15 cellular contexts compared by ENCODE assay signal in the genomic region with DNA sequence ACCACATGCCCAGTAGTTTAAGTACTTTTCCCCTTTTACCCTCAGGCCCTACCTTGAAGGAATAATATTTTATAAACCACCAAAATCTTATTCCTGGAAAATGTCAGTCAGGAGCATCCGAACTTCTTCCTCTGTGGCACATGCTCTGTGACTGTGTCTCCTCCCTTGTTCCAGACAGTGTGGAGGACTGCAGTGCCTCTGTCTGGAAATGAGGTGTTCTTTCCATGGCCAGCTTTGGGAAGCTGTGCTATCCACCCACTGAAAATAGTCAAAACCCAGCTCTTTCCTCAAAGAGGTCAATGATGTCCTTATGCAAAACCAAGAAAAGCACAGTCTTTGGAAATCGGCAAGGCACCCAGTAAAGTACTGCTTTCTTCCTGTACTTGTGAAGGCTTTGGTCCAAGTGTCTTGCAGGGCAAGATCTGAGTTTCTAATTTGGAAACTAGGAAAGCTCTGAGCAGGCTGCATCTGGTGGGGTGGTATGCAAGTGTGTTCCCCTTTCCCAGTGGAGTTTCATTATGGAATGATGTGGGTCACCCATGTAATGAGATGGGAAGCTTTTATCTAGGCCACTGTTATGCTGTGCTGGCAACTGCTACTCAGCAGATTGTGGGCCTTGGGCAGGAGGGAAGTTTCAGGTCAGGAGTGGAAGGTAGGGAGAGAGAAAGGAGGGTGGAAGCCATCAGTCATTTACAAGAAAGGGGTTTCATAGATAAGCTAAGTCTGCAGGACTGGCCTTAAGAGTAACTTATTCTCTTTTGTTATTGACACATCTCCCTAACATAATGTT. TPM values are rescaled to one million over a fixed set of nuclear protein-coding genes. Genes with fewer than 3 reads are reported as not detected.
DNase-seq lines count a peak whose midpoint lies in the region; ATAC-seq, FAIRE-seq and TF ChIP-seq lines count a peak whose summit lies in the region.
"Had no signal": no experiment of that assay in that cellular context is flagged by ENCODE, and none has a peak within 500 bp of the region (broad histone marks: within the 10 kb centered on the region; RNA-seq: fewer than 3 reads in every experiment).

No MANE protein-coding gene starts in this region.

- H4K20me1 ChIP-seq in K562 (replicated peaks; ENCODE audit: control insufficient read depth, insufficient read depth, low read length) = no peaks in the 10 kb centered on the region; the same call in 1 of the 2 replicates

- no peak for TF ChIP-seq POLR2A in K562 (conservative IDR thresholded peaks at IDR 0.05)

- no peak for TF ChIP-seq EP300 in K562 (IDR thresholded peaks at IDR 0.05; ENCODE audit: low read length)

- no peak for ATAC-seq in CD8-positive, alpha-beta T cell
- no peak for ATAC-seq in K562
- no peak for ATAC-seq in naive thymus-derived CD4-positive, alpha-beta T cell
- no peak for ATAC-seq in aorta (ENCODE audit: low FRiP score)
- ATAC-seq: activated naive CD4-positive, alpha-beta T cell treated with anti-CD3 and anti-CD28 coated beads, Interleukin-2, amount 50 U/mL, for 72 hours; gastroesophageal sphincter had no signal

- BruUV-seq in K562 (replicated peaks; lab: Mats Ljungman, UMichigan) = no TSS peak

- peaks cover 68% of the 10 kb centered on the region for H3K36me3 Mint-ChIP-seq in CD8-positive, alpha-beta T cell
- peaks cover 17 to 75% (median 40%) of the 10 kb centered on the region in 5 donors for H3K36me3 Mint-ChIP-seq in naive thymus-derived CD4-positive, alpha-beta T cell

- H3K9me1 ChIP-seq in K562 (ENCODE audit: control insufficient read depth, insufficient read depth, low read length) = peaks cover 2% of the 10 kb centered on the region

- no peak overlapping the region for H3K27ac ChIP-seq in CD8-positive, alpha-beta T cell (ENCODE audit: low read depth, low read length)
- H3K27ac ChIP-seq in K562 (ENCODE audit: extremely low read depth, low read depth, low read length) = no peak overlapping the region
- no peak overlapping the region for H3K27ac ChIP-seq in naive thymus-derived CD4-positive, alpha-beta T cell (ENCODE audit: low read depth, low read length)
- no peak overlapping the region for H3K27ac ChIP-seq in aorta (ENCODE audit: low read depth in 1 of 2, low read length in 2 of 2)

- FAIRE-seq in GM19239 (lab: Jason Lieb, UNC) = peak; percentile 28
- FAIRE-seq in K562 (lab: Jason Lieb, UNC) = no peak

- peak overlapping the region; percentile 88 for H3K27ac Mint-ChIP-seq in CD8-positive, alpha-beta T cell
- peak overlapping the region; percentile 19 to 94 (median 73) for H3K27ac Mint-ChIP-seq in naive thymus-derived CD4-positive, alpha-beta T cell
- H3K27ac Mint-ChIP-seq: HFFc6 had no signal

- POLR2A ChIA-PET in CD8-positive, alpha-beta T cell (lab: Charles Lee) = interaction anchor here (1.1 kb wide), 1 partner anchor 31 kb away, joined by 3 read pairs; no protein-coding TSS in a partner anchor
- POLR2A ChIA-PET in K562 (lab: Yijun Ruan, JAX) = interaction anchor here (0.6 to 3.5 kb wide), 4 partner anchors 9 to 374 kb away, joined by 3 to 24 read pairs (median 3); no protein-coding TSS in a partner anchor
- POLR2A ChIA-PET in naive thymus-derived CD4-positive, alpha-beta T cell (lab: Charles Lee) = interaction anchor here (0.7 to 2.5 kb wide), 5 partner anchors 14 to 78 kb away, joined by 3 to 11 read pairs (median 4); no protein-coding TSS in a partner anchor

- H3K4me1 Mint-ChIP-seq in CD8-positive, alpha-beta T cell (ENCODE audit: low read depth) = peaks cover 98% of the 10 kb centered on the region
- peaks cover 77 to 100% (median 98%) of the 10 kb centered on the region in 7 donors for H3K4me1 Mint-ChIP-seq in naive thymus-derived CD4-positive, alpha-beta T cell

- no peaks in the 10 kb centered on the region for H3K9me3 Mint-ChIP-seq in CD8-positive, alpha-beta T cell
- no peaks in the 10 kb centered on the region for H3K9me3 Mint-ChIP-seq in naive thymus-derived CD4-positive, alpha-beta T cell
- H3K9me3 Mint-ChIP-seq: HFFc6 had no signal

- peaks cover 4% of the 10 kb centered on the region; the same call in 1 of the 3 replicates for H3K79me2 ChIP-seq in K562 (ENCODE audit: control insufficient read depth, insufficient read depth, low read length)

- H3K9ac ChIP-seq in K562 (ENCODE audit: insufficient read depth in 1 of 2, low read depth in 2 of 2, low read length in 2 of 2) = no peak overlapping the region

- no peak for TF ChIP-seq CTCF in CD8-positive, alpha-beta T cell (IDR thresholded peaks at IDR 0.05)
- no peak for TF ChIP-seq CTCF in K562 (IDR thresholded peaks at IDR 0.05 in 2 of 3, conservative IDR thresholded peaks at IDR 0.05 in 1 of 3; ENCODE audit: insufficient read depth in 2 of 3, low read depth in 1 of 3, low read length in 3 of 3)

- no peak overlapping the region for H2AFZ ChIP-seq in K562 (ENCODE audit: low read depth, low read length)

- peaks cover 91% of the 10 kb centered on the region for H3K4me1 ChIP-seq in CD8-positive, alpha-beta T cell (ENCODE audit: insufficient read depth, low read length)
- H3K4me1 ChIP-seq in K562 (replicated peaks in 1 of 2; ENCODE audit: control insufficient read depth in 2 of 2, insufficient read depth in 2 of 2, low read length in 2 of 2) = peaks cover 17 to 49% of the 10 kb centered on the region in 2 experiments; a peak in 4 of 5 replicates
- peaks cover 83 to 92% of the 10 kb centered on the region in 2 donors for H3K4me1 ChIP-seq in naive thymus-derived CD4-positive, alpha-beta T cell (ENCODE audit: control insufficient read depth in 2 of 2, insufficient read depth in 2 of 2, low read length in 2 of 2)
- no peaks in the 10 kb centered on the region for H3K4me1 ChIP-seq in aorta (ENCODE audit: control insufficient read depth in 1 of 2, insufficient read depth in 2 of 2, low read length in 2 of 2)

- no peak for DNase-seq in CD8-positive, alpha-beta T cell
- DNase-seq in GM19239 (ENCODE audit: insufficient read length, low spot score) = no peak
- DNase-seq in K562 (ENCODE audit: extremely low read depth in 1 of 4, low spot score in 3 of 4) = no peak
- no peak for DNase-seq in naive thymus-derived CD4-positive, alpha-beta T cell
- DNase-seq in NK-92 (lab: John Stamatoyannopoulos, UW; ENCODE audit: unreplicated experiment) = no peak
- DNase-seq in aorta = no peak
- DNase-seq in NOMO-1 treated with DMSO at 0.1 percent for 48 hours (lab: John Stamatoyannopoulos, UW; ENCODE audit: unreplicated experiment) = no peak
- DNase-seq: central memory CD4-positive, alpha-beta T cell; HFFc6; IMR-90; NCI-H1092; NCI-H82; stomach had no signal

- intact Hi-C loops in CD8-positive, alpha-beta T cell (cut with DNase I, micrococcal nuclease) = loop anchor here in 1 of 2 experiments (5.0 kb wide), 1 partner anchor 164 kb away; a partner anchor contains a TSS
- intact Hi-C loops in K562 (cut with micrococcal nuclease) (no loop called here), aorta (cut with DNase I) (no loop called here)
- intact Hi-C loops in naive thymus-derived CD4-positive, alpha-beta T cell (cut with micrococcal nuclease) = no loop called here

- H3K4me3 Mint-ChIP-seq in CD8-positive, alpha-beta T cell = peak overlapping the region; percentile 55
- H3K4me3 Mint-ChIP-seq in naive thymus-derived CD4-positive, alpha-beta T cell = peak overlapping the region; percentile 12 to 96 (median 51)
- H3K4me3 Mint-ChIP-seq: HFFc6 had no signal

- no peaks in the 10 kb centered on the region for H3K27me3 ChIP-seq in CD8-positive, alpha-beta T cell (ENCODE audit: insufficient read depth, low read length)
- H3K27me3 ChIP-seq in K562 (ENCODE audit: control insufficient read depth in 2 of 2, insufficient read depth in 2 of 2, low read length in 2 of 2) (no peaks in the 10 kb centered on the region), aorta (ENCODE audit: control insufficient read depth in 1 of 2, insufficient read depth in 2 of 2, low read length in 1 of 2) (no peaks in the 10 kb centered on the region)
- H3K27me3 ChIP-seq in naive thymus-derived CD4-positive, alpha-beta T cell (ENCODE audit: control insufficient read depth in 2 of 2, insufficient read depth in 2 of 2, low read length in 2 of 2) = no peaks in the 10 kb centered on the region
- H3K27me3 ChIP-seq: gastroesophageal sphincter, stomach had no signal

- no peaks in the 10 kb centered on the region for H3K9me3 ChIP-seq in CD8-positive, alpha-beta T cell (ENCODE audit: low read length)
- H3K9me3 ChIP-seq in K562 (replicated peaks; ENCODE audit: control insufficient read depth, insufficient read depth, low read depth, low read length) (no peaks in the 10 kb centered on the region), aorta (ENCODE audit: control insufficient read depth, low read length) (no peaks in the 10 kb centered on the region)
- no peaks in the 10 kb centered on the region for H3K9me3 ChIP-seq in naive thymus-derived CD4-positive, alpha-beta T cell (ENCODE audit: control insufficient read depth in 2 of 3, low read length in 3 of 3)
- H3K9me3 ChIP-seq: gastroesophageal sphincter, stomach had no signal

- CTCF ChIA-PET in CD8-positive, alpha-beta T cell (lab: Charles Lee) = interaction anchor here (0.8 to 8.0 kb wide), 6 partner anchors 23 to 151 kb away, joined by 3 to 41 read pairs (median 17); no protein-coding TSS in a partner anchor
- CTCF ChIA-PET in K562 (lab: Yijun Ruan, JAX; ENCODE audit: low intra/inter-chr PET ratio) = no interaction called here
- CTCF ChIA-PET in naive thymus-derived CD4-positive, alpha-beta T cell (lab: Charles Lee) = interaction anchor here (0.9 to 2.2 kb wide), 3 partner anchors 23 to 40 kb away, joined by 3 to 12 read pairs (median 4); no protein-coding TSS in a partner anchor

- H3K4me2 ChIP-seq in K562 (ENCODE audit: insufficient read depth, low read length) = no peak overlapping the region

- H3K36me3 ChIP-seq in CD8-positive, alpha-beta T cell (ENCODE audit: insufficient read depth, low read length) = no peaks in the 10 kb centered on the region
- H3K36me3 ChIP-seq in K562 (ENCODE audit: control insufficient read depth, insufficient read depth, low read length) = no peaks in the 10 kb centered on the region
- no peaks in the 10 kb centered on the region for H3K36me3 ChIP-seq in naive thymus-derived CD4-positive, alpha-beta T cell (ENCODE audit: control insufficient read depth in 2 of 3, insufficient read depth in 3 of 3, low read length in 3 of 3)
- H3K36me3 ChIP-seq in aorta (ENCODE audit: control insufficient read depth in 1 of 2, insufficient read depth in 2 of 2, low read length in 1 of 2) = no peaks in the 10 kb centered on the region

- TF ChIP-seq RAD21 in K562 (CRISPR knock-in tag; conservative IDR thresholded peaks at IDR 0.05 in 1 of 2, IDR thresholded peaks at IDR 0.05 in 1 of 2) = no peak

- in situ Hi-C loops in K562 (cut with MboI) = no loop called here

- H3K27me3 Mint-ChIP-seq in CD8-positive, alpha-beta T cell (ENCODE audit: low read depth) = no peaks in the 10 kb centered on the region
- no peaks in the 10 kb centered on the region for H3K27me3 Mint-ChIP-seq in naive thymus-derived CD4-positive, alpha-beta T cell

- no peak overlapping the region for H3K4me3 ChIP-seq in CD8-positive, alpha-beta T cell (ENCODE audit: low read depth, low read length)
- H3K4me3 ChIP-seq in K562 (no peak overlapping the region), aorta (ENCODE audit: low read length in 2 of 2) (no peak overlapping the region)
- no peak overlapping the region for H3K4me3 ChIP-seq in naive thymus-derived CD4-positive, alpha-beta T cell (ENCODE audit: low read length)
- H3K4me3 ChIP-seq: gastroesophageal sphincter, stomach had no signal

- 60% methylated on average over 2 of the region's 2 CpGs for WGBS in K562 (ENCODE audit: insufficient coverage, low coverage, missing lambda C conversion rate)
- 59 to 65% methylated on average over 2 of the region's 2 CpGs for WGBS in aorta, 2 donors

RNA-seq across cellular contexts. Expression of a gene that starts 6.0 kb away (rescaled TPM):
- total RNA-seq in CD8-positive, alpha-beta T cell = 1 to 10 TPM; 8.7 to 9.6 TPM
- 6.8 and 7.9 TPM in 2 replicates for total RNA-seq in K562 (2011; cell fraction: chromatin; rRNA removed; ENCODE audit: low replicate concordance)
- 7.1 and 8.0 TPM in 2 replicates for total RNA-seq in K562 (2011; cell fraction: nucleolus; rRNA removed)
- 9.5 and 11.3 TPM in 2 replicates for total RNA-seq in K562 (2011; cell fraction: nucleoplasm; rRNA removed)
- total RNA-seq in K562 (2014; rRNA removed) (6.4 and 8.2 TPM in 2 replicates), K562 (2014; rRNA removed; fragmentation: Illumina TruSeq; extraction: Trizol) (9.7 and 10.5 TPM in 2 replicates), K562 (2015; rRNA removed; fragmentation: Illumina TruSeq; extraction: Trizol) (9.8 and 10.1 TPM in 2 replicates), K562 (2021) (12.1 and 13.1 TPM in 2 replicates), aorta (10 to 100 TPM; 23.0 to 25.8 TPM)
- polyA plus RNA-seq in K562 (2011; rRNA removed) (6.2 and 6.3 TPM in 2 replicates), K562 (2014; fragmentation: Illumina TruSeq; extraction: Trizol) (12.4 and 13.6 TPM in 2 replicates), K562 (2014; fragmentation: Nextera tagmentation; extraction: Ambion mirVana) (1 to 10 TPM; 3.4 to 6.1 TPM), K562 (2014; rRNA removed) (7.1 and 8.4 TPM in 2 replicates), aorta (10 to 100 TPM in 1 of 2 donors, 1 to 10 TPM in 1; 5.6 to 11.1 TPM)
- polyA plus RNA-seq in K562 (2011; cell fraction: cytosol; rRNA removed) = 6.4 and 6.9 TPM in 2 replicates
- polyA plus RNA-seq in K562 (2011; cell fraction: nucleus; rRNA removed) = 3.4 and 4.3 TPM in 2 replicates
- 9.6 and 13.7 TPM in 2 replicates for polyA plus RNA-seq in K562 (2012)
- polyA minus RNA-seq in K562 (2011; rRNA and poly(A)+ RNA removed) = 10.5 and 10.8 TPM in 2 replicates
- 2.1 and 6.3 TPM in 2 replicates for polyA minus RNA-seq in K562 (2011; cell fraction: cytosol; rRNA and poly(A)+ RNA removed)
- 4.6 and 6.4 TPM in 2 replicates for polyA minus RNA-seq in K562 (2011; cell fraction: nucleus; rRNA and poly(A)+ RNA removed)
- 10 to 100 TPM; 21.7 to 88.1 (median 27.0) TPM for total RNA-seq in naive thymus-derived CD4-positive, alpha-beta T cell
- 10 to 100 TPM; 31.7 to 33.0 TPM for polyA plus RNA-seq in naive thymus-derived CD4-positive, alpha-beta T cell
- total RNA-seq: HFFc6 had no signal
